In the genomic region with DNA sequence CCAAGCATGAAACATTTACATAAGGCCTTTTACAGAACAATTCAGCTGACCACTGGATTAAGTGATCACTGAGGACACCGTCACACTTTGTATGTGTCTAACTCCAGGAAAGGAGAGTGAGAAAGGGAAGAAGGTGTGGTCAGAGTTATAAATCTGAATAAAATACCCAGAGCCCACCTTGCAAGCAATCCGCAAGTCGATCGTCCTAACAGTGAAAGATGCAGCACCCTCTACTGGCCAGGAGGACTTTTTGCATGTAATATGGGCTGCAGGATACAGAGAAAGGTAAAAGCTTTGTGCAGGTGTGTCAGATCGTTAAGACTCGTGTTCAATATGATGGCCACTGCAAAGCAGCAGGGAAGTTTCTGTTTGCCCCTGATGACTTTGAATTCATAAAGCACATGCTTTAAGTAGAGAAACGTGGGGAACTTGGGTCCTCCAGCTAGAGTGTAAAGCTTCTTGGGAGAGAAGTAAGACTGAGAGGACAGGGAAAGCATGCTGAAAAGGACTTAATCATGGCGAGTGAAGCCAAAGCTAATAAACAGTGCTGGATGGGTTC, we compare ENCODE assay signal across 12 cellular contexts.
DNase-seq lines count a peak whose midpoint lies in the region; ATAC-seq and TF ChIP-seq lines count a peak whose summit lies in the region.
"Had no signal": no experiment of that assay in that cellular context is flagged by ENCODE, and none has a peak within 500 bp of the region (broad histone marks: within the 10 kb centered on the region; RNA-seq: fewer than 3 reads in every experiment).

No MANE protein-coding gene starts in this region.

- no peak overlapping the region for H3K14ac ChIP-seq in mesenchymal stem cell (ENCODE audit: low read length in 2 of 2)

- H3K9ac ChIP-seq in HCT116 (ENCODE audit: low read length) (no peak overlapping the region), mesenchymal stem cell (ENCODE audit: low read length) (no peak overlapping the region)

- no peak overlapping the region for H4K8ac ChIP-seq in mesenchymal stem cell (ENCODE audit: low read length)

- no peak overlapping the region for H3K4me2 ChIP-seq in HCT116 (ENCODE audit: low read length)
- no peak overlapping the region for H3K4me2 ChIP-seq in mesenchymal stem cell (ENCODE audit: low read length, poor library complexity, severe bottlenecking)

- peak overlapping the region; percentile 30 for H2BK15ac ChIP-seq in mesenchymal stem cell (ENCODE audit: low read depth, poor library complexity, severe bottlenecking)

- CTCF ChIA-PET in HCT116 (lab: Charles Lee) = interaction anchor here (0.7 to 1.4 kb wide), 3 partner anchors 11 to 96 kb away, joined by 3 to 4 read pairs (median 3); no protein-coding TSS in a partner anchor

- intact Hi-C loops in HCT116 (cut with micrococcal nuclease) = no loop called here

- no peak overlapping the region for H3K18ac ChIP-seq in mesenchymal stem cell (ENCODE audit: low read depth in 1 of 2, low read length in 2 of 2)

- peaks cover 0 to 5% of the 10 kb centered on the region in 2 donors for H3K27me3 Mint-ChIP-seq in effector memory CD8-positive, alpha-beta T cell
- H3K27me3 Mint-ChIP-seq in T-helper 2 cell treated with Interferon-gamma antibody and Interleukin-4, amounts not matched to agents 5 μg/mL and 100 μg/mL, for 36 hours (ENCODE audit: low read depth) = no peaks in the 10 kb centered on the region

- TF ChIP-seq RAD21 in HCT116 (IDR thresholded peaks at IDR 0.05; ENCODE audit: low read depth) = no peak

- TF ChIP-seq POLR2A in HCT116 (IDR thresholded peaks at IDR 0.05; ENCODE audit: borderline replicate concordance, extremely low read depth, insufficient read depth, insufficient read length) = no peak

- H3K4ac ChIP-seq in mesenchymal stem cell (ENCODE audit: low read depth in 1 of 2, low read length in 2 of 2) = no peak overlapping the region

- no peaks in the 10 kb centered on the region for H3K4me1 ChIP-seq in HCT116 (ENCODE audit: control insufficient read depth in 1 of 2, insufficient read depth in 2 of 2, low read length in 2 of 2)
- H3K4me1 ChIP-seq in mesenchymal stem cell (ENCODE audit: control insufficient read depth, insufficient read depth, low read depth, low read length) = no peaks in the 10 kb centered on the region

- no peak overlapping the region for H2BK12ac ChIP-seq in mesenchymal stem cell (ENCODE audit: low read length in 2 of 2)

- peak; percentile 80 for ATAC-seq in HCT116
- no peak for ATAC-seq in HG02763 (IDR thresholded peaks at IDR 0.05; ENCODE audit: unreplicated experiment)
- ATAC-seq in effector memory CD8-positive, alpha-beta T cell (replicated peaks) = no peak
- ATAC-seq: gastroesophageal sphincter had no signal

- no peaks in the 10 kb centered on the region for H3K9me2 ChIP-seq in HCT116 (ENCODE audit: insufficient read depth)

- H3K9me3 ChIP-seq in HCT116 (ENCODE audit: control insufficient read depth in 1 of 2, insufficient read depth in 1 of 2, low read depth in 1 of 2, low read length in 2 of 2) (no peaks in the 10 kb centered on the region), mesenchymal stem cell (ENCODE audit: control insufficient read depth, low read length) (peaks cover 3% of the 10 kb centered on the region)
- H3K9me3 ChIP-seq: adrenal gland, gastroesophageal sphincter had no signal

- peak; percentile 79 for DNase-seq in DMS53 (lab: John Stamatoyannopoulos, UW)
- DNase-seq in HCT116 (ENCODE audit: low read depth, low spot score) = peak; percentile 46
- DNase-seq in mesenchymal stem cell = no peak
- no peak for DNase-seq in iPS-NIHi11 (ENCODE audit: low spot score)
- no peak for DNase-seq in effector memory CD8-positive, alpha-beta T cell
- no peak for DNase-seq in T-helper 2 cell treated with Interferon-gamma antibody and Interleukin-4, amounts not matched to agents 5 μg/mL and 100 μg/mL, for 36 hours (ENCODE audit: low spot score)
- DNase-seq: adrenal gland; NCI-H510A; stimulated activated CD4-positive, alpha-beta T cell treated with anti-CD3 and anti-CD28 coated beads, Interleukin-4, amount 100 ng/mL, for 24 hours had no signal

- peak overlapping the region; percentile 89 for H2AFZ ChIP-seq in HCT116 (ENCODE audit: low read depth, low read length, poor library complexity, severe bottlenecking)
- H2AFZ ChIP-seq in mesenchymal stem cell (ENCODE audit: low read depth, low read length) = no peak overlapping the region

- no peaks in the 10 kb centered on the region for H3K4me1 Mint-ChIP-seq in effector memory CD8-positive, alpha-beta T cell (ENCODE audit: low read depth in 2 of 2)
- H3K4me1 Mint-ChIP-seq in T-helper 2 cell treated with Interferon-gamma antibody and Interleukin-4, amounts not matched to agents 5 μg/mL and 100 μg/mL, for 36 hours (ENCODE audit: low read depth) = no peaks in the 10 kb centered on the region

- no peaks in the 10 kb centered on the region for H4K20me1 ChIP-seq in HCT116 (ENCODE audit: insufficient read depth)

- no peaks in the 10 kb centered on the region for H3K79me2 ChIP-seq in HCT116 (ENCODE audit: insufficient read depth, low read length)

- no peak overlapping the region for H2BK5ac ChIP-seq in mesenchymal stem cell (ENCODE audit: low read depth, low read length, poor library complexity, severe bottlenecking)

- no peaks in the 10 kb centered on the region for H3K36me3 Mint-ChIP-seq in effector memory CD8-positive, alpha-beta T cell (ENCODE audit: insufficient read depth)
- H3K36me3 Mint-ChIP-seq in T-helper 2 cell treated with Interferon-gamma antibody and Interleukin-4, amounts not matched to agents 5 μg/mL and 100 μg/mL, for 36 hours (ENCODE audit: low read depth) = no peaks in the 10 kb centered on the region

- H3K27me3 ChIP-seq in HCT116 (ENCODE audit: insufficient read depth, low read length) = no peaks in the 10 kb centered on the region
- H3K27me3 ChIP-seq in mesenchymal stem cell (ENCODE audit: control insufficient read depth in 1 of 2, insufficient read depth in 1 of 2, low read length in 2 of 2) = peaks cover 0 to 4% of the 10 kb centered on the region in 2 experiments
- H3K27me3 ChIP-seq: gastroesophageal sphincter had no signal

- WGBS in mesenchymal stem cell = 81% methylated on average over 8 of the region's 8 CpGs

- BruUV-seq in HCT116 (replicated peaks; lab: Mats Ljungman, UMichigan) = no TSS peak

- no peak overlapping the region for H2AK5ac ChIP-seq in mesenchymal stem cell (ENCODE audit: low read length, severe bottlenecking)

- no peak overlapping the region for H3K23ac ChIP-seq in mesenchymal stem cell (ENCODE audit: low read length in 2 of 2)

- no peak overlapping the region for H3K27ac ChIP-seq in HCT116 (ENCODE audit: low read depth, low read length)
- no peak overlapping the region for H3K27ac ChIP-seq in VCaP
- no peak overlapping the region for H3K27ac ChIP-seq in mesenchymal stem cell (ENCODE audit: low read length, poor library complexity, severe bottlenecking)
- H3K27ac ChIP-seq: adrenal gland, gastroesophageal sphincter had no signal

- peaks cover 0 to 6% of the 10 kb centered on the region in 2 donors for H3K9me3 Mint-ChIP-seq in effector memory CD8-positive, alpha-beta T cell
- no peaks in the 10 kb centered on the region for H3K9me3 Mint-ChIP-seq in T-helper 2 cell treated with Interferon-gamma antibody and Interleukin-4, amounts not matched to agents 5 μg/mL and 100 μg/mL, for 36 hours

- H3K36me3 ChIP-seq in HCT116 (ENCODE audit: control insufficient read depth in 1 of 2, insufficient read depth in 2 of 2, low read length in 2 of 2) (no peaks in the 10 kb centered on the region), mesenchymal stem cell (ENCODE audit: control insufficient read depth in 1 of 2, insufficient read depth in 2 of 2, low read depth in 1 of 2, low read length in 2 of 2) (no peaks in the 10 kb centered on the region)
- H3K36me3 ChIP-seq: adrenal gland, gastroesophageal sphincter had no signal

- H3K4me3 ChIP-seq in HCT116 (replicated peaks in 1 of 2; ENCODE audit: low read depth in 1 of 2, low read length in 2 of 2) (no peak overlapping the region), mesenchymal stem cell (ENCODE audit: insufficient read depth in 1 of 2, low read depth in 1 of 2, low read length in 2 of 2) (no peak overlapping the region)
- H3K4me3 ChIP-seq: adrenal gland, gastroesophageal sphincter had no signal

- H4K91ac ChIP-seq in mesenchymal stem cell (ENCODE audit: low read length) = no peak overlapping the region

- H3K4me3 Mint-ChIP-seq in effector memory CD8-positive, alpha-beta T cell = no peak overlapping the region
- no peak overlapping the region for H3K4me3 Mint-ChIP-seq in T-helper 2 cell treated with Interferon-gamma antibody and Interleukin-4, amounts not matched to agents 5 μg/mL and 100 μg/mL, for 36 hours

- no peak overlapping the region for H3K27ac Mint-ChIP-seq in effector memory CD8-positive, alpha-beta T cell
- H3K27ac Mint-ChIP-seq in T-helper 2 cell treated with Interferon-gamma antibody and Interleukin-4, amounts not matched to agents 5 μg/mL and 100 μg/mL, for 36 hours = no peak overlapping the region

- peak in 2 of 3 experiments; percentile 62 to 84; a peak in 4 of 6 replicates for TF ChIP-seq CTCF in HCT116 (IDR thresholded peaks at IDR 0.05 in 2 of 3, conservative IDR thresholded peaks at IDR 0.05 in 1 of 3; ENCODE audit: borderline replicate concordance in 1 of 3, insufficient read depth in 1 of 3, low read depth in 2 of 3, low read length in 2 of 3)
- TF ChIP-seq CTCF in VCaP (conservative IDR thresholded peaks at IDR 0.05) = peak; percentile 40

- no peaks in the 10 kb centered on the region for H3K79me1 ChIP-seq in mesenchymal stem cell (replicated peaks; ENCODE audit: low read length, poor library complexity, severe bottlenecking)

- POLR2A ChIA-PET in HCT116 (lab: Charles Lee) = no interaction called here

- RAD21 ChIA-PET in HCT116 (lab: Charles Lee; ENCODE audit: low non-redundant PET in 1 of 2, low total read pairs in 2 of 2, uncharacterized antibody in 2 of 2, unreplicated experiment in 2 of 2) = interaction anchor here in 1 of 2 experiments (0.5 kb wide), 1 partner anchor 253 kb away, joined by 3 read pairs; no protein-coding TSS in a partner anchor

- no peak overlapping the region for H2BK120ac ChIP-seq in mesenchymal stem cell (ENCODE audit: low read depth, low read length)

TF ChIP-seq in HCT116, 20 proteins besides CTCF, POLR2A, EP300 and RAD21:
- TF ChIP-seq CEBPB (IDR thresholded peaks at IDR 0.05; ENCODE audit: low read depth) (no peak), CBX3 (IDR thresholded peaks at IDR 0.05; ENCODE audit: low read depth) (peak; percentile 56; the same call in 1 of the 2 replicates), ZFX (IDR thresholded peaks at IDR 0.05) (no peak)
- TF ChIP-seq, protein P1, sequence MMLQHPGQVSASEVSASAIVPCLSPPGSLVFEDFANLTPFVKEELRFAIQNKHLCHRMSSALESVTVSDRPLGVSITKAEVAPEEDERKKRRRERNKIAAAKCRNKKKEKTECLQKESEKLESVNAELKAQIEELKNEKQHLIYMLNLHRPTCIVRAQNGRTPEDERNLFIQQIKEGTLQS (IDR thresholded peaks at IDR 0.05) = no peak
TF ChIP-seq in HCT116: peak in this region for 1.

Comparison
In these comparisons a context has a peak if more than half of its experiments do, and no peak if none do; other contexts are left out.
1. DNase-seq: peak in DMS53 (single experiment) and HCT116 (single experiment); none in mesenchymal stem cell (single experiment), iPS-NIHi11 (single experiment), effector memory CD8-positive, alpha-beta T cell (0 of 3) and T-helper 2 cell treated with Interferon-gamma antibody and Interleukin-4, amounts not matched to agents 5 μg/mL and 100 μg/mL, for 36 hours (single experiment).